ENCODE assay signal across 8 cellular contexts in genomic region chr10:14837756-14838581, GRCh38. TPM values are rescaled to one million over a fixed set of nuclear protein-coding genes. Genes with fewer than 3 reads are reported as not detected.
DNase-seq lines count a peak whose midpoint lies in the region; ATAC-seq and TF ChIP-seq lines count a peak whose summit lies in the region.

TSS of gene CDNF (minus strand) at chr10:14838037. CDS start at chr10:14837946, 91 bp downstream.
TSS of gene HSPA14 (plus strand) at chr10:14838306. CDS start at chr10:14838403, 97 bp downstream.
TSS of gene MSANTD7 (plus strand) at chr10:14838306. CDS start at chr10:14842285, 3,979 bp downstream.

- peak within 1 kb of the TSS; percentile 93 for H3K4me2 ChIP-seq in OCI-LY1 (ENCODE audit: low read length)

- peak; percentile 99 for DNase-seq in Calu3
- peak; percentile 99 for DNase-seq in activated CD8-positive, alpha-beta memory T cell treated with anti-CD3 and anti-CD28 coated beads, Interleukin-2, amount 50 U/mL, for 4 hours
- DNase-seq in mesenteric fat pad (ENCODE audit: low spot score), result peak; percentile 100
- peak; percentile 99 for DNase-seq in stimulated activated CD8-positive, alpha-beta memory T cell treated with anti-CD3 and anti-CD28 coated beads, Interleukin-15, amount 100 ng/mL, for 24 hours (ENCODE audit: low read depth)

- no peaks in the 10 kb centered on the region for H3K9me2 ChIP-seq in OCI-LY1 (ENCODE audit: low read depth, low read length)

- peak within 1 kb of the TSS; percentile 62 for H3K4me3 Mint-ChIP-seq in Calu3 (ENCODE audit: low read depth, unreplicated experiment)

- H3K27ac ChIP-seq in HUES64 (ENCODE audit: low read depth, low read length) (peak within 1 kb of the TSS; percentile 98), OCI-LY1 (ENCODE audit: low read depth, low read length, poor library complexity, severe bottlenecking) (peak within 1 kb of the TSS; percentile 47)

- H3K9me3 ChIP-seq in HUES64 (ENCODE audit: insufficient read depth, low read depth, low read length), result no peaks in the 10 kb centered on the region
- H3K9me3 ChIP-seq in OCI-LY1 (ENCODE audit: low read length), result no peaks in the 10 kb centered on the region

- BruUV-seq in Calu3 (replicated peaks; lab: Mats Ljungman, UMichigan), result no TSS peak

- H3K4me1 Mint-ChIP-seq in Calu3 (ENCODE audit: low read depth, unreplicated experiment), result peaks cover 17% of the 10 kb centered on the region

- peak; percentile 92 for ATAC-seq in GM21447 (IDR thresholded peaks at IDR 0.05; ENCODE audit: unreplicated experiment)

- no peak within 1 kb of the TSS for H2AFZ ChIP-seq in OCI-LY1 (ENCODE audit: low read length)

- intact Hi-C loops in Calu3 (cut with micrococcal nuclease; ENCODE audit: unreplicated experiment), result no loop called here

- peaks cover 46% of the 10 kb centered on the region for H3K36me3 Mint-ChIP-seq in Calu3 (ENCODE audit: insufficient read depth, unreplicated experiment)

- H3K4me1 ChIP-seq in HUES64 (ENCODE audit: insufficient read depth, low read length) (peaks cover 13% of the 10 kb centered on the region; the same call in 1 of the 2 replicates), OCI-LY1 (ENCODE audit: insufficient read depth, low read length, severe bottlenecking) (peaks cover 20% of the 10 kb centered on the region)

- TF ChIP-seq CTCF in Calu3 (IDR thresholded peaks at IDR 0.05; ENCODE audit: unreplicated experiment) (no peak), OCI-LY1 (IDR thresholded peaks at IDR 0.05; ENCODE audit: low read length) (no peak)

- H3K4me3 ChIP-seq in HUES64 (ENCODE audit: low read length) (peak within 1 kb of the TSS; percentile 97), OCI-LY1 (ENCODE audit: low read depth, low read length, poor library complexity, severe bottlenecking) (peak within 1 kb of the TSS; percentile 89)

- peak within 1 kb of the TSS; percentile 81 for H3K27ac Mint-ChIP-seq in Calu3 (ENCODE audit: unreplicated experiment)

- H3F3A ChIP-seq in OCI-LY1 (ENCODE audit: insufficient read depth, low read length), result no peaks in the 10 kb centered on the region

- in situ Hi-C loops in endometrial microvascular endothelial cells (cut with HindIII; ENCODE audit: inconsistent ontology term, low pct_unique_long_range_greater_than_20kb, low sequenced_read_pairs), result no loop called here

- H3K27me3 Mint-ChIP-seq in Calu3 (ENCODE audit: unreplicated experiment), result no peaks in the 10 kb centered on the region

- peak within 1 kb of the TSS; percentile 97 for H3K9ac ChIP-seq in HUES64 (ENCODE audit: low read depth, low read length)
- peak within 1 kb of the TSS; percentile 93 for H3K9ac ChIP-seq in OCI-LY1 (ENCODE audit: low read length)

- H4K20me1 ChIP-seq in OCI-LY1 (ENCODE audit: insufficient read depth, low read length), result no peaks in the 10 kb centered on the region

- H3K79me2 ChIP-seq in OCI-LY1 (ENCODE audit: insufficient read depth, low read length), result peaks cover 25% of the 10 kb centered on the region

- no peaks in the 10 kb centered on the region for H3K9me3 Mint-ChIP-seq in Calu3 (ENCODE audit: low read depth, unreplicated experiment)

- H3K27me3 ChIP-seq in HUES64 (ENCODE audit: insufficient read depth, low read length), result no peaks in the 10 kb centered on the region
- H3K27me3 ChIP-seq in OCI-LY1 (ENCODE audit: insufficient read depth, low read length), result no peaks in the 10 kb centered on the region

- CTCF ChIA-PET in Calu3 (lab: Charles Lee), result interaction anchor here (0.5 to 2.0 kb wide), 11 partner anchors 11 to 353 kb away, joined by 3 to 8 read pairs (median 4); no protein-coding TSS in a partner anchor

- WGBS in HUES64, result under 1% methylated on average over 72 of the region's 72 CpGs

- H3K36me3 ChIP-seq in HUES64 (ENCODE audit: insufficient read depth, low read length) (peaks cover 31% of the 10 kb centered on the region), OCI-LY1 (ENCODE audit: insufficient read depth, low read length) (peaks cover 33% of the 10 kb centered on the region)

RNA-seq across cellular contexts. Expression of gene CDNF, which starts in this region (rescaled TPM):
- 2.3 and 2.4 TPM in 2 replicates for total RNA-seq in Calu3 (2022)
- 0.40 TPM for polyA plus RNA-seq in HUES64 (2013, experiment 1 of 2)
- polyA plus RNA-seq in HUES64 (2013, experiment 2 of 2), result 0.95 TPM
- total RNA-seq in endometrial microvascular endothelial cells (ENCODE audit: inconsistent ontology term), result not detected
- 1.4 TPM for total RNA-seq in mesenteric fat pad

RNA-seq across cellular contexts. Expression of gene HSPA14, which starts in this region (rescaled TPM):
- 21.3 and 22.9 TPM in 2 replicates for total RNA-seq in Calu3 (2022)
- polyA plus RNA-seq in HUES64 (2013, experiment 1 of 2), result 34.1 TPM
- 32.3 TPM for polyA plus RNA-seq in HUES64 (2013, experiment 2 of 2)
- 18.9 TPM for total RNA-seq in endometrial microvascular endothelial cells (ENCODE audit: inconsistent ontology term)
- 12.1 TPM for total RNA-seq in mesenteric fat pad

RNA-seq across cellular contexts. Expression of gene MSANTD7, which starts in this region (rescaled TPM):
- total RNA-seq in Calu3 (2022) (21.9 and 23.6 TPM in 2 replicates), endometrial microvascular endothelial cells (ENCODE audit: inconsistent ontology term) (13.9 TPM), mesenteric fat pad (8.6 TPM)
- polyA plus RNA-seq in HUES64 (2013, experiment 1 of 2), result 15.2 TPM
- polyA plus RNA-seq in HUES64 (2013, experiment 2 of 2), result 13.1 TPM

Comparison
In these comparisons a context has a peak if more than half of its experiments do, and no peak if none do; other contexts are left out.
1. Peak in every context shown above with its lines: DNase-seq, ATAC-seq, H3K4me3 ChIP-seq and H3K27ac ChIP-seq.